In genomic region chr9:112017878-112018277, GRCh38 we compare ENCODE assay signal across 25 cellular contexts.
"Had no signal": no experiment of that assay in that cellular context is flagged by ENCODE, and none has a peak within 500 bp of the region (broad histone marks: within the 10 kb centered on the region; RNA-seq: fewer than 3 reads in every experiment).

No MANE protein-coding gene starts in this region.

- DNase-seq: colonic mucosa; cortex of kidney; dermis blood vessel endothelial cell; dorsolateral prefrontal cortex; effector CD4-positive, alpha-beta T cell; effector CD8-positive, alpha-beta T cell; effector memory CD4-positive, alpha-beta T cell; effector memory CD8-positive, alpha-beta T cell; endodermal cell; erythroblast; esophagus squamous epithelium; foreskin fibroblast; foreskin keratinocyte; foreskin melanocyte; gastrocnemius medialis; glutamatergic neuron; head of caudate nucleus; heart left ventricle; heart right ventricle had no signal

- H3K27ac ChIP-seq: colonic mucosa, coronary artery, dorsolateral prefrontal cortex, epithelial cell of prostate, esophagus muscularis mucosa, esophagus squamous epithelium, gastrocnemius medialis, gastroesophageal sphincter, heart left ventricle, heart right ventricle had no signal

- H3K27ac Mint-ChIP-seq: dendritic cell treated with granulocyte-macrophage colony-stimulating factor and Interleukin-4, amounts not matched to agents 40 ng/mL and 50 ng/mL, for 4 days; effector memory CD8-positive, alpha-beta T cell; endodermal cell had no signal

- ATAC-seq: effector memory CD8-positive, alpha-beta T cell; esophagus mucosa; foreskin keratinocyte; gastrocnemius medialis; gastroesophageal sphincter; heart left ventricle; heart right ventricle had no signal

- H3K4me1 Mint-ChIP-seq: endodermal cell had no signal

- H3K27me3 ChIP-seq: colonic mucosa, esophagus muscularis mucosa, esophagus squamous epithelium, foreskin keratinocyte, gastrocnemius medialis, gastroesophageal sphincter, heart left ventricle, heart right ventricle had no signal

- H3K4me3 Mint-ChIP-seq: dendritic cell treated with granulocyte-macrophage colony-stimulating factor and Interleukin-4, amounts not matched to agents 40 ng/mL and 50 ng/mL, for 4 days; effector memory CD8-positive, alpha-beta T cell; endodermal cell had no signal

- H3K4me3 ChIP-seq: colonic mucosa, coronary artery, dorsolateral prefrontal cortex, esophagus muscularis mucosa, esophagus squamous epithelium, gastrocnemius medialis, gastroesophageal sphincter, heart left ventricle, heart right ventricle had no signal

- H3K9me3 ChIP-seq: colonic mucosa, esophagus muscularis mucosa, esophagus squamous epithelium, gastrocnemius medialis, gastroesophageal sphincter, heart left ventricle, heart right ventricle had no signal

- H3K9me3 Mint-ChIP-seq: dendritic cell treated with granulocyte-macrophage colony-stimulating factor and Interleukin-4, amounts not matched to agents 40 ng/mL and 50 ng/mL, for 4 days; effector memory CD8-positive, alpha-beta T cell; endodermal cell had no signal

- H3K36me3 ChIP-seq: colonic mucosa, esophagus muscularis mucosa, esophagus squamous epithelium, gastrocnemius medialis, gastroesophageal sphincter, heart left ventricle, heart right ventricle had no signal

- H3K27me3 Mint-ChIP-seq: dendritic cell treated with granulocyte-macrophage colony-stimulating factor and Interleukin-4, amounts not matched to agents 40 ng/mL and 50 ng/mL, for 4 days had no signal

- H3K4me1 ChIP-seq: colonic mucosa had no signal
